ENCODE assay signal across 1 cellular context in genomic region chr17:75721463-75722011, GRCh38.
TF ChIP-seq lines count a peak whose summit lies in the region.

No MANE protein-coding gene starts in this region.

TF ChIP-seq in H1, 55 proteins besides CTCF, POLR2A, EP300 and RAD21:
- TF ChIP-seq SRF (IDR thresholded peaks at IDR 0.05; ENCODE audit: low read depth, low read length), result no peak
- TF ChIP-seq SIRT6 (IDR thresholded peaks at IDR 0.05; ENCODE audit: low read length), result no peak
- peak; percentile 12 for TF ChIP-seq KDM4A (IDR thresholded peaks at IDR 0.05; ENCODE audit: low read depth, low read length, severe bottlenecking)
